ENCODE assay signal across 1 cellular context in genomic region chr15:66873856-66874255, GRCh38.
TF ChIP-seq lines count a peak whose summit lies in the region.

No MANE protein-coding gene starts in this region.

TF ChIP-seq in GM23338, 12 proteins besides CTCF, POLR2A, EP300 and RAD21 (continued from another document):
- TF ChIP-seq ZNF462 (CRISPR knock-in tag; IDR thresholded peaks at IDR 0.05) (no peak), EZH2phosphoT487 (IDR thresholded peaks at IDR 0.05; ENCODE audit: unreplicated experiment) (no peak)
